In genomic region chr4:173917255-173917960, GRCh38 we compare ENCODE assay signal across 10 cellular contexts.
DNase-seq lines count a peak whose midpoint lies in the region; ATAC-seq and TF ChIP-seq lines count a peak whose summit lies in the region.
"Had no signal": no experiment of that assay in that cellular context is flagged by ENCODE, and none has a peak within 500 bp of the region (broad histone marks: within the 10 kb centered on the region; RNA-seq: fewer than 3 reads in every experiment).

No MANE protein-coding gene starts in this region.

- H3K4me1 ChIP-seq in left lung (no peaks in the 10 kb centered on the region), transverse colon (peaks cover 0 to 2% (median 0%) of the 10 kb centered on the region in 4 donors)

- peak; percentile 4 for DNase-seq in MG63
- peak; percentile 22 for DNase-seq in epidermal melanocyte (ENCODE audit: insufficient read length, low spot score)
- no peak for DNase-seq in left lung
- no peak for DNase-seq in transverse colon
- no peak for DNase-seq in OCI-M2 (lab: John Stamatoyannopoulos, UW; ENCODE audit: unreplicated experiment)
- DNase-seq in RWPE1 (ENCODE audit: low spot score): no peak
- DNase-seq in head of caudate nucleus: no peak
- DNase-seq: amniotic stem cell, NCI-H1930, T-helper 9 cell had no signal

- H3K36me3 ChIP-seq in MG63 (no peaks in the 10 kb centered on the region), left lung (no peaks in the 10 kb centered on the region), transverse colon (no peaks in the 10 kb centered on the region)

- 31 to 46% methylated on average over 7 to 8 of the region's 8 CpGs for WGBS in transverse colon (ENCODE audit: low coverage in 1 of 2), 2 donors

- H3K4me3 ChIP-seq in MG63 (no peak overlapping the region), left lung (no peak overlapping the region), transverse colon (no peak overlapping the region)

- TF ChIP-seq EP300 in transverse colon (IDR thresholded peaks at IDR 0.05; ENCODE audit: low read depth): peak; percentile 6

- TF ChIP-seq CTCF in left lung (IDR thresholded peaks at IDR 0.05) (no peak), transverse colon (IDR thresholded peaks at IDR 0.05) (no peak), RWPE1 (conservative IDR thresholded peaks at IDR 0.05; ENCODE audit: low read depth) (no peak)

- peak; percentile 62 for ATAC-seq in left lung

- H3K9me3 ChIP-seq in MG63 (no peaks in the 10 kb centered on the region), left lung (no peaks in the 10 kb centered on the region), transverse colon (no peaks in the 10 kb centered on the region)

- intact Hi-C loops in left lung (cut with DNase I) (no loop called here), transverse colon (cut with DNase I; ENCODE audit: low total_unique reads) (no loop called here), head of caudate nucleus (cut with DNase I) (no loop called here)

- TF ChIP-seq POLR2A in transverse colon (IDR thresholded peaks at IDR 0.05): no peak

- H3K27ac ChIP-seq in left lung: peak overlapping the region in 1 of 2 donors; percentile 22
- H3K27ac ChIP-seq in transverse colon: peak overlapping the region; percentile 20 to 56 (median 48)
- H3K27ac ChIP-seq in RWPE1: no peak overlapping the region

- in situ Hi-C loops in transverse colon (cut with MboI; ENCODE audit: low pct_ligation_motif_present in 1 of 4, low pct_unique_long_range_greater_than_20kb in 1 of 4, low sequenced_read_pairs in 3 of 4): no loop called here

- H3K27me3 ChIP-seq in MG63 (no peaks in the 10 kb centered on the region), left lung (no peaks in the 10 kb centered on the region), transverse colon (no peaks in the 10 kb centered on the region)

- CTCF ChIA-PET in RWPE1 (lab: Yijun Ruan, JAX): interaction anchor here (0.6 kb wide), 2 partner anchors 39 to 493 kb away, joined by 3 read pairs; no protein-coding TSS in a partner anchor

- POLR2A ChIA-PET in RWPE1 (lab: Yijun Ruan, JAX; ENCODE audit: low non-redundant PET): no interaction called here

Comparison
In these comparisons a context has a peak if more than half of its experiments do, and no peak if none do; other contexts are left out.
1. DNase-seq: peak in MG63 (single experiment) and epidermal melanocyte (single experiment); none in left lung (0 of 2), transverse colon (single experiment), OCI-M2 (single experiment), RWPE1 (single experiment) and head of caudate nucleus (0 of 42).